In the genomic region with DNA sequence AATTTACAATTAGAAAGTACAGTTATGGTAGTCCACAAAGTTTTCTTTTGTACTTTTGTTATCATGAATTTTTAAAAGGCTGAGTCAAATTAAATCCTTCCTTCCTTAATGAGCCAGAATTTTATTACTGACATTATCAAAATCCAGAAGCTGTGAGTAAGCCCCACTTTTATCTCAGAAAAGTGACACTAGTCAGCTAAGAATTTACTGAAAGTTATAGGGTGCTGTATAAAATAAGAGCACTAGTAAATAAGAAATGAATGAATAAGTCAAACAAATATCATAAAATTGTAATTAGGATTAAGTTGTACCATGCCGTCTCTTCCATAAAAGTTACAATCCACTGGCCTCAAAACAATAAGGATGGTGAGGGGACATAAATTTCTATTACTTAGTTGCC, we compare ENCODE assay signal across 18 cellular contexts. TPM values are rescaled to one million over a fixed set of nuclear protein-coding genes. Genes with fewer than 3 reads are reported as not detected.
DNase-seq lines count a peak whose midpoint lies in the region; FAIRE-seq and TF ChIP-seq lines count a peak whose summit lies in the region.
"Had no signal": no experiment of that assay in that cellular context is flagged by ENCODE, and none has a peak within 500 bp of the region (broad histone marks: within the 10 kb centered on the region; RNA-seq: fewer than 3 reads in every experiment).

No MANE protein-coding gene starts in this region.

- intact Hi-C loops in endothelial cell of umbilical vein (cut with micrococcal nuclease), result no loop called here
- intact Hi-C loops in sigmoid colon (cut with DNase I), result no loop called here

- H3K36me3 ChIP-seq in cardiac muscle cell (no peaks in the 10 kb centered on the region), right atrium auricular region (no peaks in the 10 kb centered on the region), endothelial cell of umbilical vein (ENCODE audit: control insufficient read depth in 2 of 2, extremely low read depth in 1 of 2, insufficient read depth in 2 of 2, low read length in 2 of 2) (peaks cover 3 to 5% of the 10 kb centered on the region in 2 experiments), sigmoid colon (no peaks in the 10 kb centered on the region)
- H3K36me3 ChIP-seq: BLaER1, HAP-1 had no signal

- TF ChIP-seq EP300 in sigmoid colon (IDR thresholded peaks at IDR 0.05), result no peak

- dilution Hi-C loops in endothelial cell of umbilical vein (cut with MboI; ENCODE audit: extremely low pct_ligation_motif_present, low sequenced_read_pairs), result no loop called here

- peak overlapping the region; percentile 38 for H3K4me2 ChIP-seq in endothelial cell of umbilical vein (ENCODE audit: insufficient read depth, low read length)
- H3K4me2 ChIP-seq: BLaER1 had no signal

- no TSS peak for BruUV-seq in endothelial cell of umbilical vein (replicated peaks; lab: Mats Ljungman, UMichigan)

- H3K27ac ChIP-seq in cardiac muscle cell (peak overlapping the region; percentile 7), right atrium auricular region (no peak overlapping the region), endothelial cell of umbilical vein (ENCODE audit: insufficient read depth, low read depth, low read length) (no peak overlapping the region), sigmoid colon (peak overlapping the region in 3 of 4 donors; percentile 20 to 93 (median 78))
- H3K27ac ChIP-seq: 22Rv1, BLaER1 had no signal

- peaks cover 3% of the 10 kb centered on the region for H3K9me1 ChIP-seq in endothelial cell of umbilical vein (replicated peaks; ENCODE audit: control insufficient read depth, extremely low read depth, insufficient read depth, low read length)

- CTCF ChIA-PET in endothelial cell of umbilical vein (lab: Charles Lee), result interaction anchor here (0.9 to 3.1 kb wide), 15 partner anchors 9 to 432 kb away, joined by 3 to 27 read pairs (median 5); a partner anchor contains a TSS

- H3K27me3 ChIP-seq in cardiac muscle cell, result no peaks in the 10 kb centered on the region
- H3K27me3 ChIP-seq in right atrium auricular region, result no peaks in the 10 kb centered on the region
- H3K27me3 ChIP-seq in endothelial cell of umbilical vein (ENCODE audit: control insufficient read depth in 2 of 2, insufficient read depth in 2 of 2, low read length in 2 of 2), result no peaks in the 10 kb centered on the region
- H3K27me3 ChIP-seq in sigmoid colon, result no peaks in the 10 kb centered on the region
- H3K27me3 ChIP-seq: BLaER1 had no signal

- no peak for TF ChIP-seq POLR2A in endothelial cell of umbilical vein (IDR thresholded peaks at IDR 0.05; ENCODE audit: low read depth, low read length)
- no peak for TF ChIP-seq POLR2A in sigmoid colon (IDR thresholded peaks at IDR 0.05)

- TF ChIP-seq CTCF in cardiac muscle cell (IDR thresholded peaks at IDR 0.05; ENCODE audit: low read depth, low read length), result no peak
- no peak for TF ChIP-seq CTCF in right atrium auricular region (IDR thresholded peaks at IDR 0.05)
- no peak for TF ChIP-seq CTCF in endothelial cell of umbilical vein (IDR thresholded peaks at IDR 0.05; ENCODE audit: extremely low read depth in 1 of 2, insufficient read depth in 1 of 2, low read depth in 1 of 2, low read length in 2 of 2)
- no peak for TF ChIP-seq CTCF in sigmoid colon (IDR thresholded peaks at IDR 0.05)

- POLR2A ChIA-PET in endothelial cell of umbilical vein (lab: Charles Lee), result interaction anchor here (1.6 kb wide), 1 partner anchor 16 kb away, joined by 5 read pairs; a partner anchor contains a TSS

- H4K20me1 ChIP-seq in endothelial cell of umbilical vein (replicated peaks; ENCODE audit: control insufficient read depth, extremely low read depth, insufficient read depth, low read length), result peaks cover 7% of the 10 kb centered on the region
- H4K20me1 ChIP-seq: BLaER1 had no signal

- H2AFZ ChIP-seq in endothelial cell of umbilical vein (ENCODE audit: low read depth, low read length), result no peak overlapping the region

- H3K79me2 ChIP-seq in endothelial cell of umbilical vein (ENCODE audit: control insufficient read depth, insufficient read depth, low read length), result peaks cover 100% of the 10 kb centered on the region

- H3K4me3 ChIP-seq in cardiac muscle cell (no peak overlapping the region), right atrium auricular region (no peak overlapping the region), endothelial cell of umbilical vein (replicated peaks in 1 of 3; ENCODE audit: insufficient read depth in 1 of 3, low read depth in 1 of 3, low read length in 3 of 3) (no peak overlapping the region), sigmoid colon (no peak overlapping the region)
- H3K4me3 ChIP-seq: BLaER1, HAP-1 had no signal

- 19 to 73% methylated on average over 1 of the region's 1 CpG for WGBS in sigmoid colon, 2 donors

- no peak overlapping the region for H3K9ac ChIP-seq in endothelial cell of umbilical vein (replicated peaks; ENCODE audit: extremely low read depth, insufficient read depth, low read length)
- H3K9ac ChIP-seq: BLaER1 had no signal

- FAIRE-seq in endothelial cell of umbilical vein (lab: Jason Lieb, UNC) (no peak), GM19239 (lab: Jason Lieb, UNC) (no peak)
- FAIRE-seq: GM12892, H1 had no signal

- DNase-seq in cardiac muscle cell (ENCODE audit: low read depth in 1 of 2, low spot score in 1 of 2) (no peak), right atrium auricular region (ENCODE audit: low spot score) (no peak), endothelial cell of umbilical vein (ENCODE audit: low read depth, low spot score) (peak; percentile 30), sigmoid colon (no peak), dedifferentiated amniotic fluid mesenchymal stem cell (ENCODE audit: extremely low spot score) (no peak), GM19239 (ENCODE audit: insufficient read length, low spot score) (no peak), HCEC 1CT (no peak)
- DNase-seq: AML-193; Caco-2; CD8-positive, alpha-beta memory T cell; DND-41; GDM1; IMR-90 had no signal

- H3K4me1 ChIP-seq in cardiac muscle cell (ENCODE audit: low read depth), result peaks cover 75% of the 10 kb centered on the region
- peaks cover 0 to 52% of the 10 kb centered on the region in 2 donors for H3K4me1 ChIP-seq in right atrium auricular region
- peaks cover 34% of the 10 kb centered on the region for H3K4me1 ChIP-seq in endothelial cell of umbilical vein (ENCODE audit: control insufficient read depth, extremely low read depth, insufficient read depth, low read length)
- H3K4me1 ChIP-seq in sigmoid colon, result peaks cover 0 to 99% (median 74%) of the 10 kb centered on the region in 4 donors
- H3K4me1 ChIP-seq: BLaER1, Caco-2 had no signal

- no peaks in the 10 kb centered on the region for H3K9me3 ChIP-seq in cardiac muscle cell (ENCODE audit: low read depth)
- H3K9me3 ChIP-seq in right atrium auricular region, result no peaks in the 10 kb centered on the region
- no peaks in the 10 kb centered on the region for H3K9me3 ChIP-seq in endothelial cell of umbilical vein (replicated peaks; ENCODE audit: control insufficient read depth, insufficient read depth, low read length)
- H3K9me3 ChIP-seq in sigmoid colon, result no peaks in the 10 kb centered on the region
- H3K9me3 ChIP-seq: BLaER1, Caco-2, HAP-1 had no signal

TF ChIP-seq in endothelial cell of umbilical vein, 7 proteins besides CTCF, POLR2A, EP300 and RAD21:
- TF ChIP-seq JUN (IDR thresholded peaks at IDR 0.05; ENCODE audit: borderline replicate concordance, insufficient read depth, insufficient read length, low read depth), result no peak
- no peak for TF ChIP-seq EZH2 (IDR thresholded peaks at IDR 0.05; ENCODE audit: borderline replicate concordance, low read depth, low read length, severe bottlenecking)
- peak; percentile 32 for TF ChIP-seq FOS (IDR thresholded peaks at IDR 0.05; ENCODE audit: borderline replicate concordance, insufficient read depth, low read length)
- TF ChIP-seq GATA2 (IDR thresholded peaks at IDR 0.05; ENCODE audit: insufficient read depth, insufficient read length, low read depth, low read length), result peak; percentile 15

RNA-seq across cellular contexts. Expression of a gene that starts 15.3 kb away (rescaled TPM):
- total RNA-seq in cardiac muscle cell (82.1 and 84.5 TPM in 2 replicates), right atrium auricular region (10 to 100 TPM; 18.2 to 30.5 TPM), endothelial cell of umbilical vein (193 and 228 TPM in 2 replicates), sigmoid colon (10 to 100 TPM; 63.3 to 79.9 (median 75.5) TPM)
- polyA plus RNA-seq in cardiac muscle cell (93.7 and 108 TPM in 2 replicates), endothelial cell of umbilical vein (22.6 and 36.1 TPM in 2 replicates), sigmoid colon (10 to 100 TPM; 13.6 to 36.7 (median 22.2) TPM)
- polyA plus RNA-seq in endothelial cell of umbilical vein (2011; cell fraction: cytosol; rRNA removed), result 46.7 and 47.7 TPM in 2 replicates
- polyA plus RNA-seq in endothelial cell of umbilical vein (2011; cell fraction: nucleus; rRNA removed), result 85.2 and 127 TPM in 2 replicates
- polyA plus RNA-seq in endothelial cell of umbilical vein (2012), result 286 and 373 TPM in 2 replicates
- polyA minus RNA-seq in endothelial cell of umbilical vein, result 64.7 and 67.6 TPM in 2 replicates
- 5.3 TPM for polyA minus RNA-seq in endothelial cell of umbilical vein (2011; cell fraction: cytosol; rRNA and poly(A)+ RNA removed)
- polyA minus RNA-seq in endothelial cell of umbilical vein (2011; cell fraction: nucleus; rRNA and poly(A)+ RNA removed), result 176 and 243 TPM in 2 replicates
- polyA plus RNA-seq: CD8-positive, alpha-beta memory T cell had no signal

Comparison
In these comparisons a context has a peak if more than half of its experiments do, and no peak if none do; other contexts are left out.
1. H3K27ac ChIP-seq: peak in cardiac muscle cell (single experiment) and sigmoid colon (3 of 4); none in right atrium auricular region (0 of 2) and endothelial cell of umbilical vein (single experiment).